21 cellular contexts compared by ENCODE assay signal in genomic region chr12:60101715-60102114, GRCh38.
DNase-seq lines count a peak whose midpoint lies in the region; TF ChIP-seq lines count a peak whose summit lies in the region.
"Had no signal": no experiment of that assay in that cellular context is flagged by ENCODE, and none has a peak within 500 bp of the region (broad histone marks: within the 10 kb centered on the region; RNA-seq: fewer than 3 reads in every experiment).

No MANE protein-coding gene starts in this region.

- TF ChIP-seq CTCF in fibroblast of the aortic adventitia (IDR thresholded peaks at IDR 0.05; ENCODE audit: insufficient read depth, low read length) (no peak), tibial artery (IDR thresholded peaks at IDR 0.05) (no peak)

- H3K4me3 ChIP-seq in adipocyte (ENCODE audit: low read length) (no peak overlapping the region), fibroblast of the aortic adventitia (ENCODE audit: low read depth, low read length) (no peak overlapping the region), tibial artery (no peak overlapping the region)
- H3K4me3 ChIP-seq: GM12878, lung, pancreas, skin epidermis had no signal

- H3K9ac ChIP-seq in adipocyte (ENCODE audit: low read length) = no peak overlapping the region

- DNase-seq in GM04503 (ENCODE audit: low read depth) (peak; percentile 88), adipocyte (ENCODE audit: low read depth) (peak; percentile 9), fibroblast of the aortic adventitia (ENCODE audit: low read depth) (peak; percentile 75), stromal cell of bone marrow (ENCODE audit: low read depth) (peak; percentile 33), COLO829 (ENCODE audit: low spot score) (no peak), DMS114 treated with DMSO at 0.1 percent for 48 hours (lab: John Stamatoyannopoulos, UW; ENCODE audit: unreplicated experiment) (no peak), tibial artery (no peak)
- DNase-seq: activated CD4-positive, alpha-beta T cell treated with anti-CD3 and anti-CD28 coated beads, Interleukin-2, amount 10 ng/mL, durations not matched to agents 7 days and 5 days; activated CD8-positive, alpha-beta memory T cell treated with anti-CD3 and anti-CD28 coated beads, Interleukin-2, amount 50 U/mL, for 48 hours; activated gamma-delta T cell; amygdala; CD4-positive, alpha-beta T cell; KBM-7; naive B cell; NCI-H2081; NCI-H510A treated with DMSO at 0.1 percent for 48 hours; pancreas; stimulated activated CD8-positive, alpha-beta memory T cell treated with anti-CD3 and anti-CD28 coated beads, Interleukin-4, amount 100 ng/mL, for 48 hours had no signal

- H3K27me3 ChIP-seq in adipocyte (replicated peaks; ENCODE audit: control insufficient read depth, insufficient read depth, low read length) = no peaks in the 10 kb centered on the region
- no peaks in the 10 kb centered on the region for H3K27me3 ChIP-seq in tibial artery
- H3K27me3 ChIP-seq: pancreas had no signal

- H3K9me3 ChIP-seq in adipocyte (ENCODE audit: control insufficient read depth, low read length) (peaks cover 12% of the 10 kb centered on the region), tibial artery (peaks cover 0 to 19% (median 4%) of the 10 kb centered on the region in 3 donors)
- H3K9me3 ChIP-seq: pancreas had no signal

- intact Hi-C loops in tibial artery (cut with DNase I; ENCODE audit: low total_unique reads) = no loop called here

- H3K4me1 ChIP-seq in adipocyte (ENCODE audit: control insufficient read depth, insufficient read depth, low read length) = peaks cover 8% of the 10 kb centered on the region
- H3K4me1 ChIP-seq in tibial artery = no peaks in the 10 kb centered on the region
- H3K4me1 ChIP-seq: pancreas had no signal

- no peaks in the 10 kb centered on the region for H3K36me3 ChIP-seq in adipocyte (ENCODE audit: control insufficient read depth, insufficient read depth, low read length, severe bottlenecking)
- no peaks in the 10 kb centered on the region for H3K36me3 ChIP-seq in tibial artery
- H3K36me3 ChIP-seq: pancreas had no signal

- H3K27ac ChIP-seq in tibial artery = no peak overlapping the region
- H3K27ac ChIP-seq: pancreas, skin epidermis had no signal

Comparison
In these comparisons a context has a peak if more than half of its experiments do, and no peak if none do; other contexts are left out.
1. DNase-seq: peak in GM04503 (single experiment), adipocyte (single experiment), fibroblast of the aortic adventitia (single experiment) and stromal cell of bone marrow (single experiment); none in COLO829 (single experiment), DMS114 treated with DMSO at 0.1 percent for 48 hours (single experiment) and tibial artery (0 of 2).